In the genomic region with DNA sequence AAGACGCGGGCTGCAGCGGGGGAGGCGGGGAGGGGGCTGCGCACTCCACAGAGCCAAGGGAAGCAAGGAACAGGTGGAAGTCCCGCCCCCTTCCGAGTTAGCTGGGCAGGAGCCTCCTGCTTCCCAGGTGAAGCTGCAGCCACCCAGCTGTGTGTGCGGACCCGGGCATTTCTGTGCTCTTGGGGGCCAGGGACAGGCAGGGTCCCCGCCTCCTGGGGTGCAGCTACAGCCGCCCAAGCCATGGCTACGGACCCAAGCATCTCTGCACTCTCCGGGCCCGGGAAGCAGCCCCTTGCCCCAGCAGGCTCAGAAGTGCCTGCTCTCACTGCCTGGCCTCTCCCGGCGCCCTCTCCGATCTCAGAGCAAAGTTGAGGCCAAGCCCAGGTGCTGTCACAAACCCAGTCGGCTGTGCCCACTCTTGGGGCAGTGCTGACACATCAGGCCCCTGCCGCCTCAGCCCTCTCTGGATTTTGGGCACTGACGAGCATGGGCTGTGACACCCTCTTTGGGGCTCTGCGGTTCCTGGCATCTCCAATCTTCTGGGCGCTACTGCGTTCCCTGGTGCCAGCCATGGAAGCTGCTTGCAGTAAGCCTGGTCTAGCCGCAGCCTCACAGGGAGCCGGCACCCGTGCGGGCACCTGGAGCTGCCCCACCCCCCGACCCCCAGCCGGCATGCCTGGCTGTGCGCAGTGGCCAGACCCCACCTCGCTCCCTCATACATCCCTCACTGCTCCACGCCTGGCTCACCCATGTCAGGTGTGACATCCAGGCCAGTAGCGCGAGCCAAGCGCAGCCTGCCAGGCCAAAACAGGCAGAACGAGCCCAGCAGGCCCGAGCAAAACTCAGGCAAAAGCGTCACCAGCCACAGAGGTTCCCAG, we compare ENCODE assay signal across 1 cellular context.
A peak's percentile ranks its signal among the peaks of the same experiment; 100 is the strongest.
TF ChIP-seq lines count a peak whose summit lies in the region.

No MANE protein-coding gene starts in this region.

TF ChIP-seq in H1, 55 proteins besides CTCF, POLR2A, EP300 and RAD21:
- TF ChIP-seq KDM4A (IDR thresholded peaks at IDR 0.05; ENCODE audit: low read depth, low read length, severe bottlenecking): peak; percentile 49
- no peak for TF ChIP-seq CBX8 (IDR thresholded peaks at IDR 0.05; ENCODE audit: borderline replicate concordance, low read depth, low read length)
- no peak for TF ChIP-seq CEBPB (IDR thresholded peaks at IDR 0.05; ENCODE audit: low read depth, low read length)
- peak; percentile 81 for TF ChIP-seq ASH2L (IDR thresholded peaks at IDR 0.05; ENCODE audit: low read length)
